Comparison of ENCODE assay signal across 12 cellular contexts in genomic region chr4:38488891-38489861, GRCh38.
DNase-seq lines count a peak whose midpoint lies in the region; ATAC-seq and TF ChIP-seq lines count a peak whose summit lies in the region.
"Had no signal": no experiment of that assay in that cellular context is flagged by ENCODE, and none has a peak within 500 bp of the region (broad histone marks: within the 10 kb centered on the region; RNA-seq: fewer than 3 reads in every experiment).

No MANE protein-coding gene starts in this region.

- peaks cover 35 to 52% (median 40%) of the 10 kb centered on the region in 3 donors for H3K4me1 Mint-ChIP-seq in CD8-positive, alpha-beta memory T cell
- H3K4me1 Mint-ChIP-seq in neural crest cell: peaks cover 33% of the 10 kb centered on the region

- ATAC-seq in HG02884 (IDR thresholded peaks at IDR 0.05; ENCODE audit: unreplicated experiment): no peak

- H3K4me3 ChIP-seq in CD8-positive, alpha-beta memory T cell (ENCODE audit: low read length): peak overlapping the region; percentile 30
- H3K4me3 ChIP-seq: testis had no signal

- peak overlapping the region in 6 of 7 donors; percentile 15 to 69 (median 52) for H3K4me3 Mint-ChIP-seq in CD8-positive, alpha-beta memory T cell
- peak overlapping the region; percentile 65 for H3K4me3 Mint-ChIP-seq in neural crest cell

- H3K9me3 ChIP-seq in CD8-positive, alpha-beta memory T cell (ENCODE audit: low read length): no peaks in the 10 kb centered on the region
- H3K9me3 ChIP-seq: testis had no signal

- no peaks in the 10 kb centered on the region for H3K36me3 Mint-ChIP-seq in CD8-positive, alpha-beta memory T cell
- H3K36me3 Mint-ChIP-seq in neural crest cell (ENCODE audit: low read depth): peaks cover 3% of the 10 kb centered on the region

- H3K27ac ChIP-seq in CD8-positive, alpha-beta memory T cell (ENCODE audit: low read depth, low read length): no peak overlapping the region
- H3K27ac ChIP-seq: testis had no signal

- CTCF ChIA-PET in CD8-positive, alpha-beta memory T cell (lab: Charles Lee): interaction anchor here (1.2 to 1.6 kb wide), 2 partner anchors 10 to 170 kb away, joined by 3 to 4 read pairs; no protein-coding TSS in a partner anchor

- H3K9me3 Mint-ChIP-seq in CD8-positive, alpha-beta memory T cell: no peaks in the 10 kb centered on the region
- peaks cover 2% of the 10 kb centered on the region for H3K9me3 Mint-ChIP-seq in neural crest cell

- TF ChIP-seq CTCF in neural crest cell (conservative IDR thresholded peaks at IDR 0.05): no peak

- peak overlapping the region in 7 of 8 donors; percentile 54 to 93 (median 89) for H3K27ac Mint-ChIP-seq in CD8-positive, alpha-beta memory T cell
- peak overlapping the region; percentile 96 for H3K27ac Mint-ChIP-seq in neural crest cell (ENCODE audit: unreplicated experiment)

- no peaks in the 10 kb centered on the region for H3K27me3 Mint-ChIP-seq in CD8-positive, alpha-beta memory T cell
- H3K27me3 Mint-ChIP-seq in neural crest cell (ENCODE audit: low read depth): no peaks in the 10 kb centered on the region

- no peaks in the 10 kb centered on the region for H3K36me3 ChIP-seq in CD8-positive, alpha-beta memory T cell (ENCODE audit: insufficient read depth, low read length)

- POLR2A ChIA-PET in CD8-positive, alpha-beta memory T cell (lab: Charles Lee): interaction anchor here (0.7 kb wide), 1 partner anchor 98 kb away, joined by 3 read pairs; no protein-coding TSS in a partner anchor

- no peaks in the 10 kb centered on the region for H3K27me3 ChIP-seq in CD8-positive, alpha-beta memory T cell (ENCODE audit: insufficient read depth, low read length, poor library complexity, severe bottlenecking)
- H3K27me3 ChIP-seq: testis had no signal

- no peak for DNase-seq in CD8-positive, alpha-beta memory T cell
- DNase-seq in NCI-H69 (lab: John Stamatoyannopoulos, UW) (peak; percentile 2), fibroblast of peridontal ligament (ENCODE audit: extremely low read depth) (peak; percentile 74), neural crest cell (ENCODE audit: low read depth, low spot score) (peak; percentile 14), NOMO-1 treated with dmso at 0.1 percent for 144 hours (lab: John Stamatoyannopoulos, UW; ENCODE audit: unreplicated experiment) (no peak)
- DNase-seq in effector CD4-positive, alpha-beta T cell: no peak
- no peak for DNase-seq in activated CD4-positive, alpha-beta T cell treated with anti-CD3 and anti-CD28 coated beads, Interleukin-2, amount 50 U/mL, for 1 hour
- DNase-seq: kidney; NCI-H1105; stimulated activated CD4-positive, alpha-beta T cell treated with anti-CD3 and anti-CD28 coated beads, Interleukin-15, amount 100 ng/mL, for 24 hours; testis had no signal

- H3K4me1 ChIP-seq in CD8-positive, alpha-beta memory T cell (ENCODE audit: insufficient read depth, low read length): peaks cover 40% of the 10 kb centered on the region
- H3K4me1 ChIP-seq: testis had no signal

Comparison
In these comparisons a context has a peak if more than half of its experiments do, and no peak if none do; other contexts are left out.
1. DNase-seq: peak in NCI-H69 (single experiment), fibroblast of peridontal ligament (single experiment) and neural crest cell (single experiment); none in CD8-positive, alpha-beta memory T cell (0 of 5), NOMO-1 treated with dmso at 0.1 percent for 144 hours (single experiment), effector CD4-positive, alpha-beta T cell (single experiment) and activated CD4-positive, alpha-beta T cell treated with anti-CD3 and anti-CD28 coated beads, Interleukin-2, amount 50 U/mL, for 1 hour (single experiment).